ENCODE assay signal across 8 cellular contexts in the genomic region with DNA sequence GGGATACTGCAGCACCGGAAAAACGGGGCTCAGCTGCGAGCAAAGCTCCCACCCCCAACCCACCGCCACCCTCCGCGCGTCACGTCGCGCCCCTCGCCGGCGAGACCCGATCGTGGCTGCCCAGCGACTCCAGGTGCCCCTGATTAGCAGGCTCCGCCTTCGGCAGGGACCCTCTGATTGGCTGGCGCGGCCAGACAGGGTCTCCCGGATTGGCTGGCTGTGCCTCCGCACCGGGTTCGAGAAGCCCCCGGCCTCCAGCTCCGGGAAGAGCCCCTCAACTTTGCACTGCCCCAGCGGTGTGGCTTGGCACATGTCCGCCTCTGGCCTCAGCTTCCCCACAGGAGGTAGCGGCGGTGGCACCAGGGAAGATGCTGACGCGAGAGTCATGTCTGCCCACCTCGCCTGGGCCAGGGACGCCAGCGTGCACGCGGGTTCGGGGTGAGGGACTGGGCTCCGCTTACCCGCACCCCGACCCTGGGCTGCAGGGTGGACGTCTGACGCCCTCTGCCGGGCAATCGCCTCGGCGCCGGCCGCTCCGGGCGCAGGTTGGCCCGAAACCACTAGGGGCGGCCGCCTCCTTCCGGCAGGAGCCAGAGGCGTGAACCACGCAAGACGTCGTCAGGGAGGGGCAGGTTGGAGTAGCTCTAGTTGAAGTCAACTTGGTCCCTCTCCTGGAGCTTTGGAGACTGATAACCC. TPM values are rescaled to one million over a fixed set of nuclear protein-coding genes. Genes with fewer than 3 reads are reported as not detected.
DNase-seq lines count a peak whose midpoint lies in the region; ATAC-seq and TF ChIP-seq lines count a peak whose summit lies in the region.

No MANE protein-coding gene starts in this region.

- H3K4me3 ChIP-seq in KMS-11 (IDR thresholded peaks at IDR 0.05; ENCODE audit: insufficient read depth, low read depth, low read length) (no peak overlapping the region), neutrophil (ENCODE audit: low read depth in 1 of 2, low read length in 1 of 2) (peak overlapping the region; percentile 80 to 89)

- no peaks in the 10 kb centered on the region for H3K27me3 ChIP-seq in KMS-11 (ENCODE audit: insufficient read depth, low read depth)
- no peaks in the 10 kb centered on the region for H3K27me3 ChIP-seq in foreskin keratinocyte
- no peaks in the 10 kb centered on the region for H3K27me3 ChIP-seq in neutrophil

- peak; percentile 69 for TF ChIP-seq POLR2A in Raji (IDR thresholded peaks at IDR 0.05; ENCODE audit: insufficient read depth, low read depth, low read length)

- no peaks in the 10 kb centered on the region for H3K36me3 ChIP-seq in KMS-11 (ENCODE audit: insufficient read depth)
- H3K36me3 ChIP-seq in neutrophil = peaks cover 32% of the 10 kb centered on the region

- DNase-seq in Daoy (ENCODE audit: low read depth) (peak; percentile 96), activated gamma-delta T cell (lab: John Stamatoyannopoulos, UW) (peak; percentile 93), foreskin keratinocyte (peak; percentile 69 to 82), superior temporal gyrus (ENCODE audit: extremely low spot score) (peak; percentile 84)

- no peaks in the 10 kb centered on the region for H4K20me1 ChIP-seq in KMS-11 (ENCODE audit: insufficient read depth)

- TF ChIP-seq CTCF in KMS-11 (conservative IDR thresholded peaks at IDR 0.05; ENCODE audit: low read depth, low read length) = peak; percentile 63
- TF ChIP-seq CTCF in foreskin keratinocyte (conservative IDR thresholded peaks at IDR 0.05) = peak; percentile 100
- TF ChIP-seq CTCF in neutrophil (IDR thresholded peaks at IDR 0.05) = peak; percentile 100

- peak overlapping the region; percentile 76 for H3K4me2 ChIP-seq in KMS-11

- peak; percentile 42 for ATAC-seq in GM21737 (IDR thresholded peaks at IDR 0.05; ENCODE audit: unreplicated experiment)
- peak; percentile 76 for ATAC-seq in foreskin keratinocyte

- peak overlapping the region; percentile 63; the same call in 1 of the 2 replicates for H3K9ac ChIP-seq in KMS-11

- no peaks in the 10 kb centered on the region; the same call in 1 of the 2 replicates for H3K79me2 ChIP-seq in KMS-11 (ENCODE audit: insufficient read depth, low read depth)

- no peaks in the 10 kb centered on the region for H3K9me3 ChIP-seq in neutrophil

- H3K27ac ChIP-seq in KMS-11 (peak overlapping the region; percentile 54), foreskin keratinocyte (peak overlapping the region; percentile 68), neutrophil (peak overlapping the region; percentile 98)

- peak overlapping the region; percentile 66 for H2AFZ ChIP-seq in KMS-11 (ENCODE audit: low read depth)

- H3K4me1 ChIP-seq in KMS-11 (ENCODE audit: low read depth, poor library complexity, severe bottlenecking) = peaks cover 17% of the 10 kb centered on the region
- H3K4me1 ChIP-seq in foreskin keratinocyte = peaks cover 9% of the 10 kb centered on the region
- peaks cover 82 to 86% of the 10 kb centered on the region in 2 experiments for H3K4me1 ChIP-seq in neutrophil (ENCODE audit: control insufficient read depth in 1 of 2, insufficient read depth in 1 of 2, low read depth in 1 of 2, low read length in 1 of 2)

RNA-seq across cellular contexts. Expression of a gene that starts 0.5 kb away (rescaled TPM):
- 16.1 and 19.1 TPM in 2 replicates for total RNA-seq in Daoy (2014; rRNA removed; shearing (Covaris generic))
- total RNA-seq in foreskin keratinocyte = 5.0 and 5.5 TPM in 2 replicates
- 4.8 and 6.0 TPM in 2 replicates for polyA plus RNA-seq in foreskin keratinocyte

RNA-seq across cellular contexts. Expression of a gene that starts 9.8 kb away (rescaled TPM):
- 2.3 and 2.6 TPM in 2 replicates for total RNA-seq in Daoy (2014; rRNA removed; shearing (Covaris generic))
- total RNA-seq in foreskin keratinocyte = 5.5 and 6.1 TPM in 2 replicates
- polyA plus RNA-seq in foreskin keratinocyte = 2.2 and 2.6 TPM in 2 replicates
